ENCODE assay signal across 15 cellular contexts in the genomic region with DNA sequence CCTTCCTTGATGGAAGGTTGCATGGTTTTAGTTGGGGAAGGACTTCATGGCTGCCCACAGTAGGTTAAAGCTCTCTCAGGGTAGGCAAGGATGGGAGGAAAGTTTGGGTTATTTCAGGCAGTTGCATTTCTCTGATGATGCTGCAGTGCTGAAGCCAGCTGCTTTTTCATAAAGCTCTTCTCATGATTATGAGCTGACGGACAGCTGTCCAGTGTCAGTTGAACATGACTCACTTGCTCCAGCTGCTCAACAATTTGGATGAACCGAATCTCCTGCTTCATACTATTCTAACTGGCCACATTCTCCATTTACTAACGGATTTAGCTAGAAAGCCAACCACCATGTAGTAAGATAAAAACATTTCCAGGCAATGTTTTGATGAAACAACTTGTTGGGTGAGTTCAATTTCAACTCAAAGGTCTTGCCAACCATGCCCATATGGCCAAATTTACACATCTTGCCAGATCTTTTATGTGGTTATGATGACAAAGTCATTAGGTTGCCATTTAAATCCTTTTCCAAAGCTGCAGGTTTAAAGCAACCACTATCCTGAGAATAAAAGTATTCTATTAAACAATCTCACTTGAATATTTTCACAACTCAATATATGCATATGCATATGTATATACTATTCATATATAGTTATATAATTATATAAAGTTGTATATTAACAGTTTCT.
"Had no signal": no experiment of that assay in that cellular context is flagged by ENCODE, and none has a peak within 500 bp of the region (broad histone marks: within the 10 kb centered on the region; RNA-seq: fewer than 3 reads in every experiment).

No MANE protein-coding gene starts in this region.

- H3K9me3 ChIP-seq: adrenal gland, colonic mucosa, esophagus squamous epithelium, gastroesophageal sphincter, pancreas, transverse colon had no signal

- DNase-seq: activated CD4-positive, alpha-beta T cell treated with anti-CD3 and anti-CD28 coated beads, Interleukin-2, amount 50 U/mL, for 4 hours; activated naive CD4-positive, alpha-beta T cell treated with anti-CD3 and anti-CD28 coated beads, Interleukin-2, amount 50 U/mL, for 16 hours; activated T-cell treated with anti-CD3 and anti-CD28 coated beads, Interleukin-2, amount 50 U/mL, for 1 hour; adrenal gland; colonic mucosa; esophagus squamous epithelium; left ventricle myocardium superior; mesendoderm; pancreas; transverse colon had no signal

- H3K36me3 ChIP-seq: adrenal gland, colonic mucosa, esophagus squamous epithelium, gastroesophageal sphincter, pancreas, transverse colon had no signal

- H3K4me3 ChIP-seq: adrenal gland, colonic mucosa, esophagus squamous epithelium, gastroesophageal sphincter, hepatocyte, pancreas, transverse colon had no signal

- H3K4me2 ChIP-seq: hepatocyte had no signal

- H3K4me1 ChIP-seq: adrenal gland, colonic mucosa, esophagus squamous epithelium, gastroesophageal sphincter, pancreas, transverse colon had no signal

- FAIRE-seq: pancreas, TTC549 had no signal

- H3K27me3 ChIP-seq: adrenal gland, colonic mucosa, esophagus squamous epithelium, gastroesophageal sphincter, hepatocyte, pancreas, transverse colon had no signal

- ATAC-seq: activated CD4-positive, CD25-positive, alpha-beta regulatory T cell treated with anti-CD3 and anti-CD28 coated beads, Interleukin-2, amount 50 U/mL, for 24 hours; gastroesophageal sphincter; left ventricle myocardium superior; pancreas; stimulated activated memory B cell treated with anti-CD40 and anti-IgM and Interleukin-4, amounts not matched to agents 10 μg/mL and 1 μg/mL and 100 μg/mL, for 72 hours had no signal
